15 cellular contexts compared by ENCODE assay signal in the genomic region with DNA sequence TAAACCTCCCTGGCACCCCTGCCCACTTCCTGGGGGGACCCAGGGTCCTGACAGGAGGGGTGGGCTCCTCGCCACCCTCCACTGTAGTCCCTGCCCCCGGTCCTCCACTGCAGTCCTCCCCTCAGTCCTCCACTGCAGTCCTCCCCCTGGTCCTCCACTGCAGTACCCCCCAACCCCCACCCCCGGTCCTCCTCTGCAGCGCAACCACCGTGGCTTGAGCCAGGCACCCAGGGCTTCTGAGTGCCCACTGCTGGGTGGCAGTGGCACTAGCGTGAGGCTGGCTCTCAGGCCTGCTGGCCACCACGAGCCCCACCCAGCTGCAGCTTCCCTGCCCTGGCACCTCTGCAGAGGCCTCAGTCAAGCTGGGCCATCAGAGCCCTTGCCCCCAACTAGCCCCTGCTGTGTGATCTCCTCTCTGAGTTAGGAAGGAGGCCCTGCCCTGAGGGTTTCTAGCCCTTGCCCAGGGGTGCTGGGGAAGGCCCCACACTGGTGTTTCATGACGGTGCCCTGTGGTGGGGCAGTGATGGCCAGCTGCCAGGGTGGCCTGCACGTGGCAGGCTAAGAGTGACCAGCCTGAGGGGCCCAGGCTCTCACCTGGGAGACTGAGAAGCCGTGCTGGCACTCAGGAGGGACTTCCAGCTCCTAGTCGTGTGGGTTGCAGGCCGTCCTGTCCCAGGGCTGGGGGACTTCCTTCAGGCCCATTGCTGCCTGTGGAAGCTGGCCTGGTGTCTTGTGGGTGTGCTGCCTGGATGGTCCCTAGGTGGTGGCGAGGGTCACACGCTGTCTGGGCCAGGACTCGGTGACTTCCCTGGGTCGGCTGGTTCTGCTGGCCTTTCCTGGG. TPM values are rescaled to one million over a fixed set of nuclear protein-coding genes. Genes with fewer than 3 reads are reported as not detected.
"Had no signal": no experiment of that assay in that cellular context is flagged by ENCODE, and none has a peak within 500 bp of the region (broad histone marks: within the 10 kb centered on the region; RNA-seq: fewer than 3 reads in every experiment).

No MANE protein-coding gene starts in this region.

- H3K4me1 Mint-ChIP-seq: activated T-helper 17 cell treated with anti-CD3 and anti-CD28 coated beads, Interleukin-2, amount 50 U/mL, for 72 hours had no signal

- H3K4me3 ChIP-seq: dorsolateral prefrontal cortex, neural progenitor cell, uterus had no signal

- H3K4me2 ChIP-seq: neural progenitor cell had no signal

- H3K27ac ChIP-seq: neural progenitor cell, parathyroid adenoma, uterus had no signal

- H3K9me3 Mint-ChIP-seq: activated naive CD4-positive, alpha-beta T cell treated with anti-CD3 and anti-CD28 coated beads, Interleukin-2, amount 50 U/mL, for 72 hours; activated T-helper 17 cell treated with anti-CD3 and anti-CD28 coated beads, Interleukin-2, amount 50 U/mL, for 72 hours; neural progenitor cell had no signal

- H3K36me3 ChIP-seq: neural progenitor cell, uterus had no signal

- H3K36me3 Mint-ChIP-seq: activated naive CD4-positive, alpha-beta T cell treated with anti-CD3 and anti-CD28 coated beads, Interleukin-2, amount 50 U/mL, for 72 hours had no signal

- H3K4me1 ChIP-seq: parathyroid adenoma, uterus had no signal

- ATAC-seq: activated naive CD4-positive, alpha-beta T cell treated with anti-CD3 and anti-CD28 coated beads, Interleukin-2, amount 50 U/mL, for 72 hours; activated T-helper 17 cell treated with anti-CD3 and anti-CD28 coated beads, Interleukin-2, amount 50 U/mL, for 72 hours; left ventricle myocardium superior; T-helper 17 cell had no signal

- H3K27me3 Mint-ChIP-seq: activated T-helper 17 cell treated with anti-CD3 and anti-CD28 coated beads, Interleukin-2, amount 50 U/mL, for 72 hours; T-helper 17 cell had no signal

- FAIRE-seq: small intestine had no signal

- H3K4me3 Mint-ChIP-seq: activated T-helper 17 cell treated with anti-CD3 and anti-CD28 coated beads, Interleukin-2, amount 50 U/mL, for 72 hours; neural progenitor cell; T-helper 17 cell had no signal

- H3K27ac Mint-ChIP-seq: activated T-helper 17 cell treated with anti-CD3 and anti-CD28 coated beads, Interleukin-2, amount 50 U/mL, for 72 hours; neural progenitor cell; T-helper 17 cell had no signal

- H3K9me3 ChIP-seq: uterus had no signal

- H2AFZ ChIP-seq: neural progenitor cell, parathyroid adenoma had no signal

- H3K27me3 ChIP-seq: dorsolateral prefrontal cortex, neural progenitor cell, uterus had no signal

- DNase-seq: activated CD4-positive, alpha-beta T cell treated with anti-CD3 and anti-CD28 coated beads, Interleukin-2, amount 50 U/mL, for 1 hour; activated T-cell treated with anti-CD3 and anti-CD28 coated beads for 4 hours; dorsolateral prefrontal cortex; islet precursor cell; left ventricle myocardium superior; mesendoderm; small intestine; T-helper 17 cell; uterus had no signal

RNA-seq across cellular contexts. Expression of a gene that starts 49.9 kb away (rescaled TPM):
- total RNA-seq: activated CD8-positive, alpha-beta memory T cell treated with anti-CD3 and anti-CD28 coated beads for 36 hours; activated T-helper 17 cell treated with anti-CD3 and anti-CD28 coated beads, Interleukin-2, amount 50 U/mL, for 72 hours; fibroblast of villous mesenchyme had no signal
